10 cellular contexts compared by ENCODE assay signal in genomic region chr19:46392252-46392801, GRCh38. TPM values are rescaled to one million over a fixed set of nuclear protein-coding genes. Genes with fewer than 3 reads are reported as not detected.
DNase-seq lines count a peak whose midpoint lies in the region; ATAC-seq and TF ChIP-seq lines count a peak whose summit lies in the region.
"Had no signal": no experiment of that assay in that cellular context is flagged by ENCODE, and none has a peak within 500 bp of the region (broad histone marks: within the 10 kb centered on the region; RNA-seq: fewer than 3 reads in every experiment).

No MANE protein-coding gene starts in this region.

- 0 out of 2 replicates have a peak overlapping the region, but pooled peaks have one; percentile 3 for H3K9ac ChIP-seq in IMR-90 (ENCODE audit: low read depth, low read length)
- H3K9ac ChIP-seq in neural progenitor cell, result no peak overlapping the region

- H2AK5ac ChIP-seq in IMR-90 (ENCODE audit: low read depth, low read length), result peak overlapping the region; percentile 86

- H4K91ac ChIP-seq in IMR-90 (ENCODE audit: insufficient read depth, low read depth, low read length), result peak overlapping the region; percentile 28

- H3K14ac ChIP-seq in IMR-90 (replicated peaks; ENCODE audit: low read depth, low read length), result peak overlapping the region; percentile 23; the same call in 1 of the 2 replicates

- BruUV-seq in IMR-90 (replicated peaks; lab: Mats Ljungman, UMichigan), result no TSS peak

- CTCF ChIA-PET in IMR-90 (lab: Yijun Ruan, JAX), result interaction anchor here (0.8 to 1.0 kb wide), 2 partner anchors 10 to 22 kb away, joined by 3 to 4 read pairs; no protein-coding TSS in a partner anchor

- no peaks in the 10 kb centered on the region for H3K27me3 ChIP-seq in IMR-90 (ENCODE audit: control insufficient read depth, insufficient read depth, low read length)
- no peaks in the 10 kb centered on the region for H3K27me3 ChIP-seq in neural progenitor cell

- TF ChIP-seq RAD21 in IMR-90 (IDR thresholded peaks at IDR 0.05; ENCODE audit: low read length), result no peak

- dilution Hi-C loops in IMR-90 (cut with HindIII; ENCODE audit: low sequenced_read_pairs, unreplicated experiment), result no loop called here

- H3K4me3 Mint-ChIP-seq in neural progenitor cell, result no peak overlapping the region

- H3K9me3 ChIP-seq in IMR-90 (ENCODE audit: control insufficient read depth, insufficient read depth, low read length) (peaks cover 6% of the 10 kb centered on the region), neural progenitor cell (ENCODE audit: low read depth) (no peaks in the 10 kb centered on the region)

- H2BK20ac ChIP-seq in IMR-90 (ENCODE audit: low read depth, low read length), result peak overlapping the region; percentile 13; the same call in 1 of the 2 replicates

- H3K36me3 ChIP-seq in IMR-90 (ENCODE audit: control insufficient read depth, insufficient read depth, low read length), result peaks cover 37% of the 10 kb centered on the region
- no peaks in the 10 kb centered on the region for H3K36me3 ChIP-seq in neural progenitor cell

- 0 out of 4 replicates have a peak, but pooled peaks cover 0 to 9% of the 10 kb centered on the region in 2 experiments for H3K79me1 ChIP-seq in IMR-90 (ENCODE audit: low read depth in 1 of 2, low read length in 2 of 2)

- H2BK15ac ChIP-seq in IMR-90 (ENCODE audit: low read depth, low read length), result no peak overlapping the region

- H4K20me1 ChIP-seq in IMR-90 (ENCODE audit: insufficient read depth, low read length) (no peaks in the 10 kb centered on the region; the same call in 1 of the 2 replicates), neural progenitor cell (ENCODE audit: low read depth) (no peaks in the 10 kb centered on the region)

- peak overlapping the region; percentile 45; the same call in 1 of the 2 replicates for H3K56ac ChIP-seq in IMR-90 (ENCODE audit: extremely low read depth, insufficient read depth, low read length)

- intact Hi-C loops in IMR-90 (cut with micrococcal nuclease) (no loop called here), left colon (cut with DNase I, micrococcal nuclease) (no loop called here)

- H3K4ac ChIP-seq in IMR-90 (ENCODE audit: low read depth, low read length), result peak overlapping the region; percentile 57

- H4K8ac ChIP-seq in IMR-90 (ENCODE audit: low read depth in 2 of 2, low read length in 2 of 2), result peak overlapping the region in 1 of 2 experiments; percentile 79; a peak in 2 of 4 replicates

- peaks cover 2% of the 10 kb centered on the region for H3K27me3 Mint-ChIP-seq in neural progenitor cell (ENCODE audit: insufficient read depth, low read depth)

- ATAC-seq in IMR-90 (ENCODE audit: low read depth) (peak; percentile 71), GM18511 (IDR thresholded peaks at IDR 0.05; ENCODE audit: unreplicated experiment) (no peak), HG03521 (IDR thresholded peaks at IDR 0.05; ENCODE audit: unreplicated experiment) (no peak), left colon (no peak)

- H3K4me3 ChIP-seq in AG10803 (ENCODE audit: low read length), result no peak overlapping the region
- no peak overlapping the region for H3K4me3 ChIP-seq in IMR-90 (ENCODE audit: insufficient read depth, low read depth, low read length)
- H3K4me3 ChIP-seq in neural progenitor cell, result no peak overlapping the region

- in situ Hi-C loops in IMR-90 (cut with MboI; ENCODE audit: low sequenced_read_pairs), result no loop called here

- DNase-seq in AG10803 (ENCODE audit: low read depth) (peak; percentile 89), IMR-90 (peak; percentile 63), fibroblast of gingiva (ENCODE audit: low read depth) (peak; percentile 92), neural progenitor cell (ENCODE audit: low spot score) (no peak), left colon (no peak), HUDEP-2 (lab: John Stamatoyannopoulos, UW; ENCODE audit: unreplicated experiment in 76 of 76) (no peak)
- DNase-seq: DMS153 had no signal

- peak overlapping the region; percentile 6; the same call in 1 of the 2 replicates for H3K23ac ChIP-seq in IMR-90 (ENCODE audit: low read depth, low read length)

- H2AK9ac ChIP-seq in IMR-90 (replicated peaks; ENCODE audit: low read depth, low read length, poor library complexity), result peak overlapping the region; percentile 62

- H2BK5ac ChIP-seq in IMR-90 (ENCODE audit: low read depth, low read length, poor library complexity, severe bottlenecking), result peak overlapping the region; percentile 22

- H3K9me3 Mint-ChIP-seq in neural progenitor cell, result peaks cover 9% of the 10 kb centered on the region

- peaks cover 11% of the 10 kb centered on the region for H3K4me1 Mint-ChIP-seq in neural progenitor cell

- POLR2A ChIA-PET in IMR-90 (lab: Charles Lee; ENCODE audit: unreplicated experiment), result no interaction called here

- peak overlapping the region; percentile 65 for H3K4me2 ChIP-seq in IMR-90 (ENCODE audit: low read depth, low read length)
- H3K4me2 ChIP-seq in neural progenitor cell, result no peak overlapping the region

- 5% methylated on average over 7 of the region's 21 CpGs; no CpG with 5 or more reads in 1 of the 2 experiments for WGBS in IMR-90 (ENCODE audit: extremely low coverage in 2 of 2, insufficient read length in 1 of 2), 2 experiments

- 0 out of 2 replicates have a peak overlapping the region, but pooled peaks have one; percentile 6 for H4K5ac ChIP-seq in IMR-90 (ENCODE audit: low read depth, low read length)

- H3K18ac ChIP-seq in IMR-90 (ENCODE audit: low read depth, low read length), result peak overlapping the region; percentile 3; the same call in 1 of the 2 replicates

- H2BK120ac ChIP-seq in IMR-90 (ENCODE audit: low read depth, low read length), result peak overlapping the region; percentile 63

- TF ChIP-seq CTCF in AG10803 (conservative IDR thresholded peaks at IDR 0.05; ENCODE audit: low read length) (no peak), IMR-90 (conservative IDR thresholded peaks at IDR 0.05; ENCODE audit: low read depth, low read length) (no peak), neural progenitor cell (IDR thresholded peaks at IDR 0.05) (no peak)

- peaks cover 13% of the 10 kb centered on the region for H3K9me1 ChIP-seq in IMR-90 (ENCODE audit: insufficient read depth, low read length)

- H2AFZ ChIP-seq in IMR-90 (replicated peaks; ENCODE audit: low read length, poor library complexity), result peak overlapping the region; percentile 44
- no peak overlapping the region for H2AFZ ChIP-seq in neural progenitor cell (replicated peaks)

- H3K4me1 ChIP-seq in IMR-90 (ENCODE audit: control insufficient read depth, insufficient read depth, low read length), result peaks cover 15% of the 10 kb centered on the region
- no peaks in the 10 kb centered on the region for H3K4me1 ChIP-seq in neural progenitor cell

- H3K27ac ChIP-seq in IMR-90 (ENCODE audit: insufficient read depth, low read length) (peak overlapping the region; percentile 63), neural progenitor cell (no peak overlapping the region)

- H3F3A ChIP-seq in neural progenitor cell (ENCODE audit: low read depth), result peaks cover 13% of the 10 kb centered on the region

- TF ChIP-seq POLR2A in IMR-90 (IDR thresholded peaks at IDR 0.05; ENCODE audit: low read depth, low read length), result no peak

- no peaks in the 10 kb centered on the region for H3K79me2 ChIP-seq in neural progenitor cell (ENCODE audit: low read depth)

- peaks cover 19% of the 10 kb centered on the region for H3K36me3 Mint-ChIP-seq in neural progenitor cell

- H3K27ac Mint-ChIP-seq in neural progenitor cell, result peak overlapping the region; percentile 38

TF ChIP-seq in IMR-90, 13 proteins besides CTCF, POLR2A, EP300 and RAD21 (continues in another document):
- TF ChIP-seq CHD1 (IDR thresholded peaks at IDR 0.05; ENCODE audit: low read depth, low read length), result no peak
- no peak for TF ChIP-seq ELK1 (IDR thresholded peaks at IDR 0.05; ENCODE audit: borderline replicate concordance, low read depth, low read length)
- peak; percentile 71 for TF ChIP-seq BHLHE40 (IDR thresholded peaks at IDR 0.05; ENCODE audit: low read depth, low read length)
- TF ChIP-seq CEBPB (IDR thresholded peaks at IDR 0.05; ENCODE audit: low read depth, low read length), result peak; percentile 18; the same call in 1 of the 2 replicates
- no peak for TF ChIP-seq RCOR1 (IDR thresholded peaks at IDR 0.05; ENCODE audit: insufficient replicate concordance, low read length)

RNA-seq across cellular contexts. Expression of gene CCDC8, which starts 21.0 kb away (rescaled TPM):
- total RNA-seq in IMR-90 (2012; rRNA removed), result 10.2 and 10.3 TPM in 2 replicates
- 8.9 and 9.3 TPM in 2 replicates for polyA plus RNA-seq in IMR-90 (2012; rRNA removed)
- 5.5 and 8.8 TPM in 2 replicates for polyA plus RNA-seq in IMR-90 (2012; cell fraction: cytosol; rRNA removed)
- 3.7 and 4.1 TPM in 2 replicates for polyA plus RNA-seq in IMR-90 (2012; cell fraction: nucleus; rRNA removed; ENCODE audit: low replicate concordance)
- 2.8 and 14.1 TPM in 2 replicates for total RNA-seq in neural progenitor cell (ENCODE audit: low replicate concordance)
- 1 to 10 TPM in 1 of 2 donors, under 1 TPM in 1; 0.40 to 2.5 TPM for total RNA-seq in left colon
- total RNA-seq: NCI-H460 had no signal

RNA-seq across cellular contexts. Expression of gene PNMA8C, which starts 36.4 kb away (rescaled TPM):
- total RNA-seq in IMR-90 (2012; rRNA removed), result under 0.01 and 0.18 TPM in 2 replicates
- polyA plus RNA-seq in IMR-90 (2012; rRNA removed), result 0.09 TPM in 1 of 2 replicates, not detected in the other
- polyA plus RNA-seq in IMR-90 (2012; cell fraction: cytosol; rRNA removed), result 0.03 TPM in 1 of 2 replicates, not detected in the other
- 0.03 and 0.13 TPM in 2 replicates for polyA plus RNA-seq in IMR-90 (2012; cell fraction: nucleus; rRNA removed; ENCODE audit: low replicate concordance)
- 0.58 and 0.74 TPM in 2 replicates for total RNA-seq in neural progenitor cell (ENCODE audit: low replicate concordance)
- total RNA-seq in left colon, result under 1 TPM in 1 of 2 donors, not detected in 1; 0.06 TPM
- total RNA-seq: NCI-H460 had no signal

RNA-seq across cellular contexts. Expression of gene PPP5C, which starts 45.4 kb away (rescaled TPM):
- 68.9 and 80.5 TPM in 2 replicates for total RNA-seq in IMR-90 (2012; rRNA removed)
- polyA plus RNA-seq in IMR-90 (2012; rRNA removed), result 128 and 133 TPM in 2 replicates
- polyA plus RNA-seq in IMR-90 (2012; cell fraction: cytosol; rRNA removed), result 103 and 109 TPM in 2 replicates
- polyA plus RNA-seq in IMR-90 (2012; cell fraction: nucleus; rRNA removed; ENCODE audit: low replicate concordance), result 214 and 279 TPM in 2 replicates
- total RNA-seq in neural progenitor cell (ENCODE audit: low replicate concordance), result 63.5 and 97.8 TPM in 2 replicates
- total RNA-seq in left colon, result 10 to 100 TPM; 51.8 to 80.7 TPM

Comparison
In these comparisons a context has a peak if more than half of its experiments do, and no peak if none do; other contexts are left out.
1. DNase-seq: peak in AG10803 (single experiment), IMR-90 (single experiment) and fibroblast of gingiva (single experiment); none in neural progenitor cell (single experiment), left colon (0 of 2) and HUDEP-2 (0 of 76).